ENCODE assay signal across 1 cellular context in genomic region chr17:35141681-35142466, GRCh38.
TF ChIP-seq lines count a peak whose summit lies in the region.

Gene NLE1, minus strand, starts transcription at chr17:35142303. Its CDS starts 28 bp downstream, at chr17:35142275.

TF ChIP-seq in HEK293, 187 proteins besides CTCF, POLR2A, EP300 and RAD21 (continued from another document and continues in another):
- TF ChIP-seq ZBTB49 (tag by site-specific recombination; IDR thresholded peaks at IDR 0.05; ENCODE audit: low read depth), result no peak
- TF ChIP-seq ZNF394 (tag by site-specific recombination; IDR thresholded peaks at IDR 0.05; ENCODE audit: borderline replicate concordance), result peak; percentile 68; the same call in 1 of the 2 replicates
- TF ChIP-seq ZBTB20 (tag by site-specific recombination; IDR thresholded peaks at IDR 0.05), result peak; percentile 82; the same call in 1 of the 2 replicates
- peak; percentile 49 for TF ChIP-seq ZNF629 (tag by site-specific recombination; IDR thresholded peaks at IDR 0.05)
- TF ChIP-seq ZNF324 (tag by site-specific recombination; IDR thresholded peaks at IDR 0.05), result peak; percentile 91; the same call in 1 of the 2 replicates
- peak; percentile 46; the same call in 1 of the 2 replicates for TF ChIP-seq PRDM4 (tag by site-specific recombination; IDR thresholded peaks at IDR 0.05)
- no peak for TF ChIP-seq ZNF530 (tag by site-specific recombination; IDR thresholded peaks at IDR 0.05; ENCODE audit: low read depth)
- TF ChIP-seq ZNF23 (tag by site-specific recombination; IDR thresholded peaks at IDR 0.05; ENCODE audit: borderline replicate concordance), result no peak
- peak; percentile 95 for TF ChIP-seq YY2 (tag by site-specific recombination; IDR thresholded peaks at IDR 0.05)
- no peak for TF ChIP-seq ZNF221 (tag by site-specific recombination; IDR thresholded peaks at IDR 0.05; ENCODE audit: borderline replicate concordance)
- TF ChIP-seq ZNF19 (tag by site-specific recombination; IDR thresholded peaks at IDR 0.05; ENCODE audit: low read depth), result no peak
- TF ChIP-seq MEIS1 (CRISPR knock-in tag; IDR thresholded peaks at IDR 0.05; ENCODE audit: borderline replicate concordance), result peak; percentile 17; the same call in 1 of the 2 replicates
- no peak for TF ChIP-seq ZNF529 (tag by site-specific recombination; IDR thresholded peaks at IDR 0.05; ENCODE audit: insufficient replicate concordance)
- TF ChIP-seq ZBTB7A (tag by site-specific recombination; IDR thresholded peaks at IDR 0.05; ENCODE audit: low read depth), result peak; percentile 91
- no peak for TF ChIP-seq ZNF133 (tag by site-specific recombination; IDR thresholded peaks at IDR 0.05)
- TF ChIP-seq ZSCAN4 (tag by site-specific recombination; IDR thresholded peaks at IDR 0.05), result no peak; the same call in 1 of the 2 replicates
- TF ChIP-seq ZNF664 (tag by site-specific recombination; IDR thresholded peaks at IDR 0.05), result no peak
- TF ChIP-seq ZNF175 (tag by site-specific recombination; IDR thresholded peaks at IDR 0.05), result no peak
- TF ChIP-seq KLF7 (tag by site-specific recombination; IDR thresholded peaks at IDR 0.05; ENCODE audit: borderline replicate concordance), result peak; percentile 95
- TF ChIP-seq ZSCAN30 (tag by site-specific recombination; IDR thresholded peaks at IDR 0.05), result peak; percentile 73
- no peak for TF ChIP-seq AEBP2 (tag by site-specific recombination; IDR thresholded peaks at IDR 0.05; ENCODE audit: borderline replicate concordance)
- TF ChIP-seq ZNF223 (tag by site-specific recombination; IDR thresholded peaks at IDR 0.05), result no peak
- TF ChIP-seq ZNF560 (tag by site-specific recombination; IDR thresholded peaks at IDR 0.05; ENCODE audit: borderline replicate concordance), result no peak
- TF ChIP-seq KLF8 (tag by site-specific recombination; IDR thresholded peaks at IDR 0.05), result peak; percentile 92
- TF ChIP-seq SCRT2 (tag by site-specific recombination; IDR thresholded peaks at IDR 0.05), result 0 out of 2 replicates have a peak, but pooled peaks have one; percentile 15
- no peak for TF ChIP-seq ZNF362 (tag by site-specific recombination; IDR thresholded peaks at IDR 0.05)
- no peak for TF ChIP-seq ZNF707 (tag by site-specific recombination; IDR thresholded peaks at IDR 0.05)
- peak; percentile 96; the same call in 1 of the 2 replicates for TF ChIP-seq ZNF341 (tag by site-specific recombination; IDR thresholded peaks at IDR 0.05; ENCODE audit: low read depth)
- 0 out of 2 replicates have a peak, but pooled peaks have one; percentile 11 for TF ChIP-seq ZNF366 (tag by site-specific recombination; conservative IDR thresholded peaks at IDR 0.05)
- peak; percentile 64; the same call in 1 of the 2 replicates for TF ChIP-seq ZBTB44 (tag by site-specific recombination; IDR thresholded peaks at IDR 0.05)
- no peak for TF ChIP-seq IKZF3 (tag by site-specific recombination; IDR thresholded peaks at IDR 0.05)
- TF ChIP-seq ZNF555 (tag by site-specific recombination; conservative IDR thresholded peaks at IDR 0.05), result no peak
- no peak for TF ChIP-seq ZNF488 (tag by site-specific recombination; IDR thresholded peaks at IDR 0.05)
- TF ChIP-seq ZNF266 (tag by site-specific recombination; IDR thresholded peaks at IDR 0.05; ENCODE audit: low read depth), result no peak
- TF ChIP-seq KLF16 (tag by site-specific recombination; IDR thresholded peaks at IDR 0.05), result peak; percentile 98
- no peak for TF ChIP-seq ZNF391 (tag by site-specific recombination; IDR thresholded peaks at IDR 0.05; ENCODE audit: borderline replicate concordance, low read depth)
- peak; percentile 78 for TF ChIP-seq SP3 (tag by site-specific recombination; IDR thresholded peaks at IDR 0.05)
- TF ChIP-seq ZSCAN16 (tag by site-specific recombination; IDR thresholded peaks at IDR 0.05), result no peak
- no peak for TF ChIP-seq ZNF311 (tag by site-specific recombination; IDR thresholded peaks at IDR 0.05; ENCODE audit: borderline replicate concordance)
- peak; percentile 82; the same call in 1 of the 2 replicates for TF ChIP-seq ZNF2 (tag by site-specific recombination; IDR thresholded peaks at IDR 0.05)
- peak; percentile 10; the same call in 1 of the 2 replicates for TF ChIP-seq ZNF623 (tag by site-specific recombination; IDR thresholded peaks at IDR 0.05)
- peak; percentile 71 for TF ChIP-seq KLF1 (tag by site-specific recombination; IDR thresholded peaks at IDR 0.05)
- TF ChIP-seq TCF7L2 (IDR thresholded peaks at IDR 0.05; ENCODE audit: borderline replicate concordance, low read depth, low read length), result no peak
- TF ChIP-seq ZNF354C (tag by site-specific recombination; IDR thresholded peaks at IDR 0.05; ENCODE audit: borderline replicate concordance, low read depth), result no peak
- no peak for TF ChIP-seq GLIS1 (tag by site-specific recombination; IDR thresholded peaks at IDR 0.05)
- TF ChIP-seq ZNF202 (tag by site-specific recombination; IDR thresholded peaks at IDR 0.05; ENCODE audit: borderline replicate concordance), result no peak
- TF ChIP-seq ZNF335 (tag by site-specific recombination; conservative IDR thresholded peaks at IDR 0.05), result peak; percentile 84
- TF ChIP-seq ZNF785 (tag by site-specific recombination; IDR thresholded peaks at IDR 0.05), result peak; percentile 31; the same call in 1 of the 2 replicates
- peak; percentile 75; the same call in 1 of the 2 replicates for TF ChIP-seq ZBTB48 (tag by site-specific recombination; IDR thresholded peaks at IDR 0.05)
- no peak for TF ChIP-seq ZNF214 (tag by site-specific recombination; IDR thresholded peaks at IDR 0.05; ENCODE audit: borderline replicate concordance)
- no peak for TF ChIP-seq ZNF169 (tag by site-specific recombination; IDR thresholded peaks at IDR 0.05)
- TF ChIP-seq BCL11B (tag by site-specific recombination; IDR thresholded peaks at IDR 0.05; ENCODE audit: low read depth), result no peak
- TF ChIP-seq KLF9 (tag by site-specific recombination; IDR thresholded peaks at IDR 0.05; ENCODE audit: low read depth), result peak; percentile 99
- TF ChIP-seq PATZ1 (tag by site-specific recombination; IDR thresholded peaks at IDR 0.05), result peak; percentile 96
- peak; percentile 50; the same call in 1 of the 2 replicates for TF ChIP-seq ZNF610 (tag by site-specific recombination; IDR thresholded peaks at IDR 0.05; ENCODE audit: borderline replicate concordance)
